9 cellular contexts compared by ENCODE assay signal in genomic region chr16:28492511-28492910, GRCh38. TPM values are rescaled to one million over a fixed set of nuclear protein-coding genes. Genes with fewer than 3 reads are reported as not detected.
DNase-seq lines count a peak whose midpoint lies in the region; ATAC-seq and TF ChIP-seq lines count a peak whose summit lies in the region.
"Had no signal": no experiment of that assay in that cellular context is flagged by ENCODE, and none has a peak within 500 bp of the region (broad histone marks: within the 10 kb centered on the region; RNA-seq: fewer than 3 reads in every experiment).

No MANE protein-coding gene starts in this region.

- peak overlapping the region; percentile 100 for H3K27ac Mint-ChIP-seq in activated CD8-positive, alpha-beta memory T cell treated with anti-CD3 and anti-CD28 coated beads, Interleukin-2, amount 10 ng/mL, durations not matched to agents 7 days and 5 days

- no peaks in the 10 kb centered on the region for H3K9me3 Mint-ChIP-seq in activated CD8-positive, alpha-beta memory T cell treated with anti-CD3 and anti-CD28 coated beads, Interleukin-2, amount 10 ng/mL, durations not matched to agents 7 days and 5 days (ENCODE audit: low read depth)

- WGBS in adrenal gland, 4 donors: 48 to 53% (median 52%) methylated on average over 4 of the region's 4 CpGs
- WGBS in right lobe of liver (ENCODE audit: insufficient coverage, low coverage, low lambda C conversion rate, missing lambda C conversion rate): 49% methylated on average over 4 of the region's 4 CpGs
- WGBS in testis, 2 donors: 40 to 51% methylated on average over 4 of the region's 4 CpGs

- H3K36me3 Mint-ChIP-seq in activated CD8-positive, alpha-beta memory T cell treated with anti-CD3 and anti-CD28 coated beads, Interleukin-2, amount 10 ng/mL, durations not matched to agents 7 days and 5 days: peaks cover 24% of the 10 kb centered on the region

- TF ChIP-seq CTCF in adrenal gland (IDR thresholded peaks at IDR 0.05): no peak
- no peak for TF ChIP-seq CTCF in right lobe of liver (IDR thresholded peaks at IDR 0.05)
- TF ChIP-seq CTCF in testis (IDR thresholded peaks at IDR 0.05): no peak

- H3K4me1 Mint-ChIP-seq in activated CD8-positive, alpha-beta memory T cell treated with anti-CD3 and anti-CD28 coated beads, Interleukin-2, amount 10 ng/mL, durations not matched to agents 7 days and 5 days: peaks cover 68% of the 10 kb centered on the region

- TF ChIP-seq POLR2A in adrenal gland (IDR thresholded peaks at IDR 0.05): no peak
- no peak for TF ChIP-seq POLR2A in right lobe of liver (IDR thresholded peaks at IDR 0.05)
- no peak for TF ChIP-seq POLR2A in testis (IDR thresholded peaks at IDR 0.05)

- H3K4me3 ChIP-seq in adrenal gland (peak overlapping the region in 1 of 4 donors; percentile 85), right lobe of liver (peak overlapping the region; percentile 57 to 86 (median 79)), testis (peak overlapping the region; percentile 91 to 93)

- H3K36me3 ChIP-seq in adrenal gland (replicated peaks in 1 of 2): peaks cover 0 to 20% of the 10 kb centered on the region in 2 donors
- H3K36me3 ChIP-seq in right lobe of liver: peaks cover 0 to 13% (median 2%) of the 10 kb centered on the region in 4 donors
- H3K36me3 ChIP-seq in testis (ENCODE audit: low read depth, missing control alignments): no peaks in the 10 kb centered on the region

- DNase-seq in activated CD8-positive, alpha-beta memory T cell treated with anti-CD3 and anti-CD28 coated beads, Interleukin-2, amount 10 ng/mL, durations not matched to agents 7 days and 5 days: no peak
- DNase-seq in activated CD8-positive, alpha-beta memory T cell treated with anti-CD3 and anti-CD28 coated beads, Interleukin-2, amount 50 U/mL, for 48 hours: no peak
- DNase-seq in adrenal gland (no peak), right lobe of liver (no peak), testis (no peak), OCI-M1 (lab: John Stamatoyannopoulos, UW) (no peak)
- no peak for DNase-seq in activated CD4-positive, alpha-beta T cell treated with anti-CD3 and anti-CD28 coated beads, Interleukin-2, amount 50 U/mL, for 1 hour

- CTCF ChIA-PET in activated CD8-positive, alpha-beta memory T cell treated with anti-CD3 and anti-CD28 coated beads, Interleukin-2, amount 10 ng/mL, durations not matched to agents 7 days and 5 days (lab: Charles Lee): interaction anchor here (1.1 to 1.5 kb wide), 2 partner anchors 9 to 23 kb away, joined by 3 read pairs; no protein-coding TSS in a partner anchor

- H3K27me3 ChIP-seq in adrenal gland (no peaks in the 10 kb centered on the region), right lobe of liver (no peaks in the 10 kb centered on the region), testis (no peaks in the 10 kb centered on the region)

- peak overlapping the region in 4 of 5 donors; percentile 94 to 99 (median 96) for H3K27ac ChIP-seq in adrenal gland
- peak overlapping the region; percentile 91 to 95 (median 91) for H3K27ac ChIP-seq in right lobe of liver
- peak overlapping the region; percentile 95 to 98 for H3K27ac ChIP-seq in testis

- intact Hi-C loops in adrenal gland (cut with DNase I): loop anchor here (10.0 kb wide), 2 partner anchors 52 to 112 kb away; no protein-coding TSS in a partner anchor
- intact Hi-C loops in right lobe of liver (cut with DNase I): loop anchor here in 1 of 2 donors (10.0 kb wide), 1 partner anchor 62 kb away; the partner anchor contains the start of gene SGF29
- intact Hi-C loops in testis (cut with DNase I; ENCODE audit: low total_unique reads): no loop called here

- H3K9me3 ChIP-seq in adrenal gland (replicated peaks in 1 of 3): no peaks in the 10 kb centered on the region
- no peaks in the 10 kb centered on the region for H3K9me3 ChIP-seq in right lobe of liver
- no peaks in the 10 kb centered on the region for H3K9me3 ChIP-seq in testis

- ATAC-seq in activated CD8-positive, alpha-beta memory T cell treated with anti-CD3 and anti-CD28 coated beads, Interleukin-2, amount 10 ng/mL, durations not matched to agents 7 days and 5 days: no peak
- ATAC-seq in right lobe of liver (no peak), HG03565 (IDR thresholded peaks at IDR 0.05; ENCODE audit: unreplicated experiment) (no peak)

- H3K4me1 ChIP-seq in adrenal gland (replicated peaks in 1 of 2) (peaks cover 6 to 12% of the 10 kb centered on the region in 2 donors), right lobe of liver (peaks cover 0 to 10% (median 2%) of the 10 kb centered on the region in 4 donors), testis (peaks cover 5% of the 10 kb centered on the region)

- H3K27me3 Mint-ChIP-seq in activated CD8-positive, alpha-beta memory T cell treated with anti-CD3 and anti-CD28 coated beads, Interleukin-2, amount 10 ng/mL, durations not matched to agents 7 days and 5 days: no peaks in the 10 kb centered on the region

- H3K4me3 Mint-ChIP-seq in activated CD8-positive, alpha-beta memory T cell treated with anti-CD3 and anti-CD28 coated beads, Interleukin-2, amount 10 ng/mL, durations not matched to agents 7 days and 5 days: peak overlapping the region; percentile 95

RNA-seq across cellular contexts. Expression of gene CLN3, which starts 0.6 kb away (rescaled TPM):
- 10 to 100 TPM; 46.1 to 54.6 TPM for total RNA-seq in activated CD8-positive, alpha-beta memory T cell treated with anti-CD3 and anti-CD28 coated beads, Interleukin-2, amount 10 ng/mL, durations not matched to agents 7 days and 5 days
- total RNA-seq in adrenal gland: 10 to 100 TPM; 25.6 to 78.0 (median 45.5) TPM
- polyA plus RNA-seq in adrenal gland: 10 to 100 TPM; 19.0 to 25.9 (median 19.4) TPM
- total RNA-seq in right lobe of liver: 10 to 100 TPM; 16.5 to 47.8 (median 30.7) TPM
- total RNA-seq in testis: 10 to 100 TPM; 25.4 to 50.2 TPM
- 23.3 TPM for polyA plus RNA-seq in testis (ENCODE audit: insufficient read depth, low read depth, low replicate concordance)

RNA-seq across cellular contexts. Expression of gene APOBR, which starts 1.9 kb away (rescaled TPM):
- total RNA-seq in activated CD8-positive, alpha-beta memory T cell treated with anti-CD3 and anti-CD28 coated beads, Interleukin-2, amount 10 ng/mL, durations not matched to agents 7 days and 5 days: 10 to 100 TPM; 25.5 to 28.0 TPM
- 1 to 10 TPM; 1.9 to 4.6 (median 2.5) TPM for total RNA-seq in adrenal gland
- 10 to 100 TPM in 1 of 3 donors, 1 to 10 TPM in 1, under 1 TPM in 1; 0.99 to 18.2 (median 5.8) TPM for polyA plus RNA-seq in adrenal gland
- total RNA-seq in right lobe of liver: 1 to 10 TPM in 4 of 6 experiments, under 1 TPM in 2; 0.57 to 2.2 (median 1.5) TPM
- total RNA-seq in testis: 1 to 10 TPM; 2.1 to 3.1 TPM
- 2.9 TPM for polyA plus RNA-seq in testis (ENCODE audit: insufficient read depth, low read depth, low replicate concordance)

RNA-seq across cellular contexts. Expression of gene IL27, which starts 14.1 kb away (rescaled TPM):
- not detected for total RNA-seq in activated CD8-positive, alpha-beta memory T cell treated with anti-CD3 and anti-CD28 coated beads, Interleukin-2, amount 10 ng/mL, durations not matched to agents 7 days and 5 days
- 1 to 10 TPM in 1 of 8 donors, under 1 TPM in 2, not detected in 5; 0.29 to 1.7 (median 0.32) TPM for total RNA-seq in adrenal gland
- polyA plus RNA-seq in adrenal gland: 1 to 10 TPM in 1 of 3 donors, under 1 TPM in 1, not detected in 1; 0.17 to 2.1 TPM
- total RNA-seq in right lobe of liver: 10 to 100 TPM in 1 of 6 experiments, 1 to 10 TPM in 5; 1.1 to 13.9 (median 3.3) TPM
- total RNA-seq in testis: 1 to 10 TPM in 1 of 2 donors, not detected in 1; 1.8 TPM
- polyA plus RNA-seq in testis (ENCODE audit: insufficient read depth, low read depth, low replicate concordance): 1.1 TPM
- total RNA-seq: T-helper 2 cell treated with Interferon-gamma antibody and Interleukin-4, amounts not matched to agents 100 ng/mL and 5 ng/mL, for 36 hours had no signal

RNA-seq across cellular contexts. Expression of gene NPIPB7, which starts 20.4 kb away (rescaled TPM):
- total RNA-seq in activated CD8-positive, alpha-beta memory T cell treated with anti-CD3 and anti-CD28 coated beads, Interleukin-2, amount 10 ng/mL, durations not matched to agents 7 days and 5 days: not detected
- under 1 TPM in 2 of 8 donors, not detected in 6; 0.18 to 0.51 TPM for total RNA-seq in adrenal gland
- polyA plus RNA-seq in adrenal gland: under 1 TPM; 0.16 to 0.56 (median 0.54) TPM
- total RNA-seq in right lobe of liver: not detected
- total RNA-seq in testis: 10 to 100 TPM in 1 of 2 donors, 1 to 10 TPM in 1; 2.0 to 10.5 TPM
- polyA plus RNA-seq in testis (ENCODE audit: insufficient read depth, low read depth, low replicate concordance): 25.3 TPM

RNA-seq across cellular contexts. Expression of gene NUPR1, which starts 46.3 kb away (rescaled TPM):
- total RNA-seq in activated CD8-positive, alpha-beta memory T cell treated with anti-CD3 and anti-CD28 coated beads, Interleukin-2, amount 10 ng/mL, durations not matched to agents 7 days and 5 days: not detected
- total RNA-seq in adrenal gland (100 to 1,000 TPM in 6 of 8 donors, 10 to 100 TPM in 2; 63.4 to 746 (median 226) TPM), right lobe of liver (100 to 1,000 TPM in 2 of 6 experiments, 10 to 100 TPM in 4; 33.4 to 188 (median 80.7) TPM), testis (10 to 100 TPM; 38.0 to 46.6 TPM)
- polyA plus RNA-seq in adrenal gland (100 to 1,000 TPM; 123 to 317 (median 305) TPM), testis (ENCODE audit: insufficient read depth, low read depth, low replicate concordance) (159 TPM)
- total RNA-seq: T-helper 2 cell treated with Interferon-gamma antibody and Interleukin-4, amounts not matched to agents 100 ng/mL and 5 ng/mL, for 36 hours had no signal

Comparison
In these comparisons a context has a peak if more than half of its experiments do, and no peak if none do; other contexts are left out.
1. RNA of gene APOBR, which starts 1.9 kb away (total RNA-seq): 25.5 to 28.0 TPM in activated CD8-positive, alpha-beta memory T cell treated with anti-CD3 and anti-CD28 coated beads, Interleukin-2, amount 10 ng/mL, durations not matched to agents 7 days and 5 days; 2.1 to 3.1 TPM in testis, 1.9 to 4.6 TPM in adrenal gland and 0.57 to 2.2 TPM in right lobe of liver; every median in the first group is over 4 times any median in the second.
2. Peak in every context shown above with its lines, with median percentiles within 50 percentile points of each other: H3K27ac ChIP-seq.